In the genomic region with DNA sequence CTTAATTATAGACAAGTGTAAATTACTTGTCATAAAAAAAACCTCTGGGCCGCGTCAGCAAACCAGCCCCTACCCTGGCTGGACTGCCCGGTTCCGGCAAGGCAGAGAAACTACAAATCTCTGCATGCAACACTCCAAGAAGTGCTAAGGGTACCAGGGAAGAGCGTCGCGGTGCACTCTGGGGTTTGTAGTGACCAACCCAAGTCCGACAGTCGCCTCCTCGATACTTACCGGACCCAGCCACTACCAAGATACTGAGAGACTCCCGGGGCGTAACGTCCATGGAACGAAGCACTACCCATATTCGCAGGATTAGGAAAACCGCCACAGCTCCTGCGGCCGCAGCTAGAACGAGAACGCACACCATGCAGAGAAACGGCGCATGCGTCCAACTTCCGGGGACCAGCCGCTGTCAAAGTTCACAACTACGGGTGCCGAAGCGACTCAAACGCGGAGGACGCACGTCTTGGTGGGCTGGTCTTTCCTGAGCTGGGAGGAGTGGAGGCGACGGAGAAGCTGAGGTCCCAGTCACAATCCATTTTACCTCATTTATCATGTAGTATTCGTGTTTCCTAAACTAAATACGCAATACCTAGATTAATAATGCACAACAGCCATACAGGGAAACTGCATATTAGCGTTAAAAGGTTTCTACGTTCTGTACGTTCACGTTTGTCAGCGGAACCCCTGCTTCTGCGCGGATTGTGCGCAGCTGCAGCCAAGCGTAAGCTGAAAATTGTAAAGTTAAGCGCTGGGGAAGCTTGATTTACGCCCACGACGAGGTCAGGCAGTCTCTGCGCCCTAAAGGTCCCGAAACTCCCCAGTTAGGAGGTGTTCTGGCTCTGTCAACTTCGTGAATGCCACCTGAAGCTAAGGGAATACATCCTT, we compare ENCODE assay signal across 8 cellular contexts.
DNase-seq lines count a peak whose midpoint lies in the region; ATAC-seq, FAIRE-seq and TF ChIP-seq lines count a peak whose summit lies in the region.

A gene with protein sequence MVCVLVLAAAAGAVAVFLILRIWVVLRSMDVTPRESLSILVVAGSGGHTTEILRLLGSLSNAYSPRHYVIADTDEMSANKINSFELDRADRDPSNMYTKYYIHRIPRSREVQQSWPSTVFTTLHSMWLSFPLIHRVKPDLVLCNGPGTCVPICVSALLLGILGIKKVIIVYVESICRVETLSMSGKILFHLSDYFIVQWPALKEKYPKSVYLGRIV (minus strand): TSS at position 420 of the 888 bp plus-strand sequence. CDS start 53 bp downstream, at position 367.

- peak; percentile 59 for DNase-seq in D721Med (ENCODE audit: insufficient read length, low spot score)
- DNase-seq in HuH-7 (ENCODE audit: low spot score), result peak; percentile 78
- DNase-seq in activated T-cell treated with anti-CD3 and anti-CD28 coated beads for 1 hour (ENCODE audit: low read depth), result peak; percentile 89
- DNase-seq in epidermal melanocyte (ENCODE audit: insufficient read length, low spot score), result peak; percentile 94
- peak; percentile 96 for DNase-seq in midbrain (lab: John Stamatoyannopoulos, UW)
- peak; percentile 83 to 84 for DNase-seq in stimulated activated CD8-positive, alpha-beta memory T cell treated with anti-CD3 and anti-CD28 coated beads, Interleukin-15, amount 100 ng/mL, for 48 hours (ENCODE audit: low read depth in 2 of 2)

- H4K20me1 ChIP-seq in OCI-LY1 (ENCODE audit: insufficient read depth, low read length), result no peaks in the 10 kb centered on the region

- peak within 1 kb of the TSS; percentile 87 for H3K4me2 ChIP-seq in OCI-LY1 (ENCODE audit: low read length)

- H3K9me2 ChIP-seq in OCI-LY1 (ENCODE audit: low read depth, low read length), result no peaks in the 10 kb centered on the region

- no peak for TF ChIP-seq CTCF in D721Med (IDR thresholded peaks at IDR 0.05; ENCODE audit: insufficient read depth, missing control alignments)
- TF ChIP-seq CTCF in OCI-LY1 (IDR thresholded peaks at IDR 0.05; ENCODE audit: low read length), result no peak

- H3K4me3 ChIP-seq in OCI-LY1 (ENCODE audit: low read depth, low read length, poor library complexity, severe bottlenecking), result peak within 1 kb of the TSS; percentile 84

- no peaks in the 10 kb centered on the region for H3K9me3 ChIP-seq in OCI-LY1 (ENCODE audit: low read length)

- no peaks in the 10 kb centered on the region for H3K36me3 ChIP-seq in OCI-LY1 (ENCODE audit: insufficient read depth, low read length)

- no peaks in the 10 kb centered on the region for H3F3A ChIP-seq in OCI-LY1 (ENCODE audit: insufficient read depth, low read length)

- peak; percentile 97 for ATAC-seq in GM21526 (IDR thresholded peaks at IDR 0.05; ENCODE audit: low FRiP score, unreplicated experiment)

- peaks cover 15% of the 10 kb centered on the region for H3K4me1 ChIP-seq in OCI-LY1 (ENCODE audit: insufficient read depth, low read length, severe bottlenecking)

- H3K27me3 ChIP-seq in OCI-LY1 (ENCODE audit: insufficient read depth, low read length), result no peaks in the 10 kb centered on the region

- peak within 1 kb of the TSS; percentile 83 for H3K9ac ChIP-seq in OCI-LY1 (ENCODE audit: low read length)

- H2AFZ ChIP-seq in OCI-LY1 (ENCODE audit: low read length), result peak within 1 kb of the TSS; percentile 95

- H3K79me2 ChIP-seq in OCI-LY1 (ENCODE audit: insufficient read depth, low read length), result no peaks in the 10 kb centered on the region

- peak; percentile 71 for FAIRE-seq in D721Med (lab: Jason Lieb, UNC)

- peak within 1 kb of the TSS; percentile 34 for H3K27ac ChIP-seq in OCI-LY1 (ENCODE audit: low read depth, low read length, poor library complexity, severe bottlenecking)

Comparison
In these comparisons a context has a peak if more than half of its experiments do, and no peak if none do; other contexts are left out.
1. Peak in every context shown above with its lines: DNase-seq, ATAC-seq, H3K4me3 ChIP-seq and H3K27ac ChIP-seq.